Comparison of ENCODE assay signal across 8 cellular contexts in genomic region chr16:85614338-85615013, GRCh38. TPM values are rescaled to one million over a fixed set of nuclear protein-coding genes. Genes with fewer than 3 reads are reported as not detected.
A peak's percentile ranks its signal among the peaks of the same experiment; 100 is the strongest.
DNase-seq lines count a peak whose midpoint lies in the region; ATAC-seq and TF ChIP-seq lines count a peak whose summit lies in the region.

No MANE protein-coding gene starts in this region.

- 0 out of 2 replicates have a peak overlapping the region, but pooled peaks have one; percentile 59 for H3K4me3 ChIP-seq in AG04450 (ENCODE audit: low read depth, low read length)
- peak overlapping the region; percentile 49 for H3K4me3 ChIP-seq in astrocyte of the spinal cord (ENCODE audit: low read depth, low read length)
- peak overlapping the region; percentile 68 to 73 for H3K4me3 ChIP-seq in mucosa of rectum (ENCODE audit: low read length in 2 of 2)

- TF ChIP-seq CTCF in AG04450 (IDR thresholded peaks at IDR 0.05; ENCODE audit: low read depth, low read length), result no peak
- no peak for TF ChIP-seq CTCF in astrocyte of the spinal cord (IDR thresholded peaks at IDR 0.05; ENCODE audit: low read depth, low read length)

- CTCF ChIA-PET in AG04450 (lab: Charles Lee), result interaction anchor here (3.1 kb wide), 1 partner anchor 339 kb away, joined by 25 read pairs; no protein-coding TSS in a partner anchor

- POLR2A ChIA-PET in AG04450 (lab: Yijun Ruan, JAX), result no interaction called here

- in situ Hi-C loops in astrocyte of the spinal cord (cut with HindIII; ENCODE audit: low sequenced_read_pairs), result no loop called here

- H3K9me3 ChIP-seq in AG04450 (ENCODE audit: control insufficient read depth, insufficient read depth, low read length) (no peaks in the 10 kb centered on the region; the same call in 1 of the 2 replicates), mucosa of rectum (ENCODE audit: control insufficient read depth in 2 of 2, low read length in 2 of 2) (no peaks in the 10 kb centered on the region)

- ATAC-seq in GM19328 (IDR thresholded peaks at IDR 0.05; ENCODE audit: unreplicated experiment), result no peak
- no peak for ATAC-seq in HG03139 (IDR thresholded peaks at IDR 0.05; ENCODE audit: unreplicated experiment)

- H3K27me3 ChIP-seq in AG04450 (ENCODE audit: control insufficient read depth, insufficient read depth, low read length), result no peaks in the 10 kb centered on the region
- H3K27me3 ChIP-seq in mucosa of rectum (ENCODE audit: control insufficient read depth in 2 of 2, insufficient read depth in 2 of 2, low read length in 2 of 2), result no peaks in the 10 kb centered on the region

- H3K4me1 ChIP-seq in mucosa of rectum (ENCODE audit: control insufficient read depth in 2 of 2, insufficient read depth in 2 of 2, low read length in 2 of 2), result peaks cover 50 to 51% of the 10 kb centered on the region in 2 donors

- peaks cover 5 to 12% of the 10 kb centered on the region in 2 donors for H3K36me3 ChIP-seq in mucosa of rectum (ENCODE audit: control insufficient read depth in 2 of 2, insufficient read depth in 2 of 2, low read length in 2 of 2)

- H3K27ac ChIP-seq in AG04450 (ENCODE audit: low read depth, low read length) (no peak overlapping the region), mucosa of rectum (ENCODE audit: low read depth in 2 of 2, low read length in 2 of 2) (peak overlapping the region; percentile 93 to 97)

- no peak for DNase-seq in AG04450 (ENCODE audit: low read depth, low spot score)
- DNase-seq in HK-2 (ENCODE audit: unreplicated experiment), result peak; percentile 5
- no peak for DNase-seq in astrocyte of the spinal cord (ENCODE audit: low read depth, low spot score)
- no peak for DNase-seq in NCI-H1092 (lab: John Stamatoyannopoulos, UW)
- no peak for DNase-seq in HPDE6-E6E7 (ENCODE audit: extremely low spot score)

- peak overlapping the region; percentile 65 to 81 for H3K9ac ChIP-seq in mucosa of rectum (ENCODE audit: low read depth in 1 of 2, low read length in 2 of 2)

RNA-seq across cellular contexts. Expression of gene GSE1, which starts 1.4 kb away (rescaled TPM):
- polyA plus RNA-seq in AG04450 (2011; rRNA removed), result 18.2 and 21.0 TPM in 2 replicates
- 23.7 and 24.1 TPM in 2 replicates for polyA minus RNA-seq in AG04450 (2011; rRNA and poly(A)+ RNA removed)
